In genomic region chr11:57335023-57335342, GRCh38 we compare ENCODE assay signal across 1 cellular context.
TF ChIP-seq lines count a peak whose summit lies in the region.

No MANE protein-coding gene starts in this region.

TF ChIP-seq in GM23338, 12 proteins besides CTCF, POLR2A, EP300 and RAD21 (continued from another document):
- no peak for TF ChIP-seq ZNF462 (CRISPR knock-in tag; IDR thresholded peaks at IDR 0.05)
- TF ChIP-seq EZH2 (IDR thresholded peaks at IDR 0.05; ENCODE audit: low read depth, unreplicated experiment): no peak
- TF ChIP-seq POLR2AphosphoS5 (IDR thresholded peaks at IDR 0.05; ENCODE audit: low read depth): no peak
- no peak for TF ChIP-seq ETS1 (IDR thresholded peaks at IDR 0.05)
- TF ChIP-seq CREB1 (CRISPR knock-in tag; IDR thresholded peaks at IDR 0.05; ENCODE audit: low read depth): no peak
TF ChIP-seq in GM23338: peak in this region for 0.
